13 cellular contexts compared by ENCODE assay signal in the genomic region with DNA sequence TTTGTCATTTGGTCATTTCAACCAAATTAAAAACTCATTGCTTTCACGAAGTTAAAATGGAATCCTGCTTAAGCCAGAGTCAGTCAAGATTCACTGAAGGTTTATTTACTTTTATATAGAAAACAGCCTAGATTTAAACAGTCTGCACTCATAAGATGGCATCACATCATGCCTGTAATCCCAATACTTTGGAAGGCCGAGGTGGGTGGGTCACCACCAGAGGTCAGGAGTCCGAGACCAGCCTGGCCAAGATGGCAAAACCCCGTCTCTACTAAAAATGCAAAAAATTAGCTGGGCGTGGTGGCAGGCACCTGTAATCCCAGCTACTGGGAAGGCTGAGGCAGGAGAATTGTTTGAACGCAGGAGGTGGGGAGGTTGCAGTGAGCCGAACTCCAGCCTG. TPM values are rescaled to one million over a fixed set of nuclear protein-coding genes. Genes with fewer than 3 reads are reported as not detected.
A peak's percentile ranks its signal among the peaks of the same experiment; 100 is the strongest.
DNase-seq lines count a peak whose midpoint lies in the region; ATAC-seq, FAIRE-seq and TF ChIP-seq lines count a peak whose summit lies in the region.
"Not testable (repeated sequence)": the region's sequence is repeated elsewhere in the genome, so short reads cannot be mapped to it uniquely, and the experiment has no call there.
"Had no signal": no experiment of that assay in that cellular context is flagged by ENCODE, and none has a peak within 500 bp of the region (broad histone marks: within the 10 kb centered on the region; RNA-seq: fewer than 3 reads in every experiment).

No MANE protein-coding gene starts in this region.

- not testable (repeated sequence) for H2AK5ac ChIP-seq in H9 (ENCODE audit: insufficient read length, low read length); H1 (ENCODE audit: low read depth, low read length)

- H3K27me3 Mint-ChIP-seq in H9 (ENCODE audit: low read depth); neural progenitor cell (ENCODE audit: insufficient read depth, low read depth): not testable (repeated sequence)

- H3K4me3 ChIP-seq in H1 (ENCODE audit: extremely low read depth in 1 of 4, insufficient read depth in 2 of 4, low read depth in 3 of 4, low read length in 4 of 4); neural progenitor cell; psoas muscle; vagina: not testable (repeated sequence)

- H2BK5ac ChIP-seq in H9 (ENCODE audit: insufficient read length, low read length); H1 (ENCODE audit: low read depth, low read length): not testable (repeated sequence)

- H4K20me1 ChIP-seq in H9 (ENCODE audit: control insufficient read depth, insufficient read depth, insufficient read length); H1 (replicated peaks in 1 of 2; ENCODE audit: control insufficient read depth in 1 of 2, insufficient read depth in 2 of 2, low read length in 2 of 2); neural progenitor cell (ENCODE audit: low read depth): not testable (repeated sequence)

- FAIRE-seq in H1 (lab: Jason Lieb, UNC), result not testable (repeated sequence)

- not testable (repeated sequence) for TF ChIP-seq POLR2A in H1 (IDR thresholded peaks at IDR 0.05; ENCODE audit: control extremely low read depth in 1 of 2, low read depth in 2 of 2, low read length in 2 of 2); vagina (IDR thresholded peaks at IDR 0.05)

- not testable (repeated sequence) for H4K8ac ChIP-seq in H9 (replicated peaks; ENCODE audit: insufficient read length, low read depth, low read length); H1 (ENCODE audit: extremely low read depth, insufficient read depth, low read length)

- intact Hi-C loops in psoas muscle (cut with DNase I); vagina (cut with DNase I): not testable (repeated sequence)

- H3F3A ChIP-seq in neural progenitor cell (ENCODE audit: low read depth), result not testable (repeated sequence)

- H3K27ac ChIP-seq in H9 (ENCODE audit: insufficient read length, low read depth, low read length); H1 (ENCODE audit: low read depth, low read length); neural progenitor cell: not testable (repeated sequence)
- peak overlapping the region; percentile 9 for H3K27ac ChIP-seq in psoas muscle
- peak overlapping the region; percentile 33 for H3K27ac ChIP-seq in vagina

- H3K14ac ChIP-seq in H9 (ENCODE audit: insufficient read depth, low read length); H1 (ENCODE audit: insufficient read length): not testable (repeated sequence)

- H3K4ac ChIP-seq in H9 (ENCODE audit: low read depth, low read length); H1 (replicated peaks; ENCODE audit: insufficient read length, low read depth, low read length): not testable (repeated sequence)

- not testable (repeated sequence) for H2BK12ac ChIP-seq in H9 (ENCODE audit: insufficient read length, low read depth, low read length); H1 (ENCODE audit: low read depth, low read length)

- H3T11ph ChIP-seq in H9 (ENCODE audit: low read length), result not testable (repeated sequence)

- not testable (repeated sequence) for H2BK120ac ChIP-seq in H9 (ENCODE audit: low read depth, low read length, poor library complexity, severe bottlenecking); H1 (replicated peaks; ENCODE audit: low read depth, low read length)

- H4K91ac ChIP-seq in H9 (ENCODE audit: insufficient read length, low read depth, low read length); H1 (replicated peaks; ENCODE audit: insufficient read length, low read length): not testable (repeated sequence)

- H3K23ac ChIP-seq in H9 (ENCODE audit: insufficient read length, low read depth, low read length); H1 (ENCODE audit: insufficient read length): not testable (repeated sequence)

- not testable (repeated sequence) for H3K4me1 Mint-ChIP-seq in H9, neural progenitor cell

- H3K27me3 ChIP-seq in H9 (ENCODE audit: insufficient read depth, low read length); H1 (replicated peaks in 1 of 4; ENCODE audit: control insufficient read depth in 3 of 4, extremely low read depth in 1 of 4, insufficient read depth in 3 of 4, low read length in 3 of 4); neural progenitor cell; psoas muscle (ENCODE audit: insufficient read depth in 3 of 3, low read length in 2 of 3); vagina: not testable (repeated sequence)

- DNase-seq in H9; H1 (ENCODE audit: low read depth in 1 of 2, low spot score in 2 of 2); psoas muscle; vagina (ENCODE audit: extremely low spot score in 2 of 2): not testable (repeated sequence)
- DNase-seq in neural progenitor cell (ENCODE audit: low spot score), result peak; percentile 8

- not testable (repeated sequence) for H3K4me2 ChIP-seq in H9 (ENCODE audit: insufficient read depth, insufficient read length, low read length); H1 (ENCODE audit: insufficient read depth in 1 of 2, low read depth in 2 of 2, low read length in 2 of 2); neural progenitor cell

- peak overlapping the region in 1 of 3 experiments; percentile 93; a peak in 1 of 7 replicates for H3K27ac Mint-ChIP-seq in H9
- H3K27ac Mint-ChIP-seq in neural progenitor cell, result not testable (repeated sequence)

- not testable (repeated sequence) for H3K56ac ChIP-seq in H9 (ENCODE audit: insufficient read length, low read depth, low read length); H1 (replicated peaks; ENCODE audit: insufficient read length, low read depth, low read length)

- not testable (repeated sequence) for H3K79me1 ChIP-seq in H9 (ENCODE audit: insufficient read depth, low read depth, low read length, poor library complexity, severe bottlenecking); H1 (ENCODE audit: low read depth, low read length)

- not testable (repeated sequence) for TF ChIP-seq EP300 in H1 (IDR thresholded peaks at IDR 0.05; ENCODE audit: borderline replicate concordance in 1 of 2, low read depth in 2 of 2, low read length in 2 of 2)

- TF ChIP-seq CTCF in H9 (conservative IDR thresholded peaks at IDR 0.05), result peak; percentile 45
- TF ChIP-seq CTCF in H1 (IDR thresholded peaks at IDR 0.05; ENCODE audit: control extremely low read depth in 1 of 3, insufficient read depth in 1 of 3, low read depth in 1 of 3, low read length in 3 of 3), result peak in 1 of 3 experiments; percentile 15; a peak in 1 of 4 replicates
- peak; percentile 17 for TF ChIP-seq CTCF in neural progenitor cell (IDR thresholded peaks at IDR 0.05)
- not testable (repeated sequence) for TF ChIP-seq CTCF in psoas muscle (IDR thresholded peaks at IDR 0.05); vagina (IDR thresholded peaks at IDR 0.05)

- not testable (repeated sequence) for ATAC-seq in psoas muscle

- H3K4me3 Mint-ChIP-seq in H9, neural progenitor cell: not testable (repeated sequence)

- CTCF ChIA-PET in H1 (lab: Charles Lee; ENCODE audit: partially characterized antibody), result interaction anchor here (0.7 to 1.5 kb wide), 8 partner anchors 20 to 312 kb away, joined by 3 to 4 read pairs (median 3); no protein-coding TSS in a partner anchor

- H2BK20ac ChIP-seq in H9 (ENCODE audit: low read depth, low read length, poor library complexity, severe bottlenecking); H1 (ENCODE audit: low read length): not testable (repeated sequence)

- H2AFZ ChIP-seq in H9 (ENCODE audit: low read length); H1 (ENCODE audit: low read length); neural progenitor cell (replicated peaks): not testable (repeated sequence)

- H3K9ac ChIP-seq in H9 (ENCODE audit: extremely low read depth, insufficient read length, low read length); H1 (replicated peaks in 1 of 4; ENCODE audit: extremely low read depth in 1 of 4, low read depth in 3 of 4, low read length in 3 of 4); neural progenitor cell: not testable (repeated sequence)

- H2BK15ac ChIP-seq in H9 (ENCODE audit: low read depth, low read length); H1 (ENCODE audit: low read length): not testable (repeated sequence)

- not testable (repeated sequence) for H4K5ac ChIP-seq in H9 (ENCODE audit: insufficient read length, low read depth, low read length); H1 (ENCODE audit: insufficient read length, low read depth, low read length)

- H3K36me3 Mint-ChIP-seq in H9 (ENCODE audit: insufficient read depth in 1 of 3, low read depth in 3 of 3); neural progenitor cell: not testable (repeated sequence)

- peaks cover 0 to 20% (median 3%) of the 10 kb centered on the region in 4 experiments; a peak in 4 of 8 replicates for H3K36me3 ChIP-seq in H1 (ENCODE audit: control insufficient read depth in 2 of 4, insufficient read depth in 4 of 4, low read length in 3 of 4)
- not testable (repeated sequence) for H3K36me3 ChIP-seq in neural progenitor cell
- H3K36me3 ChIP-seq in psoas muscle (ENCODE audit: insufficient read depth in 1 of 2, low read depth in 1 of 2), result peaks cover 0 to 12% of the 10 kb centered on the region in 2 donors
- peaks cover 0 to 13% of the 10 kb centered on the region in 2 donors for H3K36me3 ChIP-seq in vagina

- POLR2A ChIA-PET in H1 (lab: Charles Lee; ENCODE audit: partially characterized antibody), result not testable (repeated sequence)

- not testable (repeated sequence) for H3K9me3 ChIP-seq in H9 (ENCODE audit: control insufficient read depth, low read depth, low read length); H1 (ENCODE audit: insufficient read depth in 2 of 2, low read depth in 1 of 2, low read length in 1 of 2); neural progenitor cell (ENCODE audit: low read depth); psoas muscle; vagina

- H3K18ac ChIP-seq in H9 (ENCODE audit: insufficient read length, low read depth, low read length); H1 (ENCODE audit: extremely low read depth, low read length): not testable (repeated sequence)

- H3K9me3 Mint-ChIP-seq in H9, neural progenitor cell: not testable (repeated sequence)

- TF ChIP-seq RAD21 in H1 (IDR thresholded peaks at IDR 0.05 in 1 of 2, conservative IDR thresholded peaks at IDR 0.05 in 1 of 2; ENCODE audit: low read depth in 2 of 2, low read length in 2 of 2), result 0 out of 4 replicates have a peak, but pooled peaks have one; percentile 3 to 8

- H3K23me2 ChIP-seq in H9 (ENCODE audit: insufficient read length, low read depth, low read length, poor library complexity, severe bottlenecking); H1 (ENCODE audit: low read depth, low read length): not testable (repeated sequence)

- not testable (repeated sequence) for H3K79me2 ChIP-seq in H9 (ENCODE audit: insufficient read depth, low read length); H1 (ENCODE audit: control insufficient read depth in 1 of 2, insufficient read depth in 2 of 2, low read length in 2 of 2); neural progenitor cell (ENCODE audit: low read depth)

- no CpG with 5 or more reads among the region's 7 CpGs for WGBS in H9 (ENCODE audit: extremely low coverage, insufficient read length, low lambda C conversion rate)
- 94% methylated on average over 7 of the region's 7 CpGs; no CpG with 5 or more reads in 1 of the 2 experiments for WGBS in H1 (ENCODE audit: extremely low coverage in 1 of 2, insufficient coverage in 1 of 2, insufficient read length in 1 of 2, insufficient replicate concordance in 2 of 2, low coverage in 1 of 2, low lambda C conversion rate in 2 of 2, missing lambda C conversion rate in 1 of 2), 2 experiments
- 80 to 90% (median 80%) methylated on average over 7 of the region's 7 CpGs for WGBS in psoas muscle, 3 donors

- not testable (repeated sequence) for H3K4me1 ChIP-seq in H9 (ENCODE audit: insufficient read depth, low read length); H1 (replicated peaks in 1 of 4; ENCODE audit: control insufficient read depth in 3 of 4, insufficient read depth in 4 of 4, low read length in 3 of 4); neural progenitor cell; psoas muscle
- peaks cover 14% of the 10 kb centered on the region for H3K4me1 ChIP-seq in vagina

RNA-seq across cellular contexts. Expression of gene MRLN, which starts 33.8 kb away (rescaled TPM):
- not detected in 2 replicates for total RNA-seq in H9 (2021)
- total RNA-seq in H1 (2021; fragmentation: NEBNext Ultra II Directional; extraction: Animal tissue kit (Norgen Biotek cat#: 25700)), result not detected in 2 replicates
- 0.21 TPM in 1 of 2 replicates, not detected in the other for polyA plus RNA-seq in H1 (2011; rRNA removed)
- polyA plus RNA-seq in H1 (2011; cell fraction: cytosol; rRNA removed), result not detected
- polyA plus RNA-seq in H1 (2011; cell fraction: nucleus; rRNA removed), result 0.21 TPM
- 0.29 TPM in 1 of 4 replicates, not detected in the others for polyA plus RNA-seq in H1 (2012, experiment 1 of 2)
- 0.59 TPM for polyA plus RNA-seq in H1 (2012, experiment 2 of 2)
- polyA plus RNA-seq in H1 (2013, experiment 1 of 2), result 0.28 TPM
- polyA plus RNA-seq in H1 (2013, experiment 2 of 2), result not detected
- polyA minus RNA-seq in H1 (2011; rRNA and poly(A)+ RNA removed), result not detected in 2 replicates
- not detected for polyA minus RNA-seq in H1 (2011; cell fraction: cytosol; rRNA and poly(A)+ RNA removed)
- polyA minus RNA-seq in H1 (2011; cell fraction: nucleus; rRNA and poly(A)+ RNA removed), result not detected
- total RNA-seq in neural progenitor cell (ENCODE audit: low replicate concordance), result not detected in 2 replicates
- 100 to 1,000 TPM in 2 of 4 donors, 10 to 100 TPM in 2; 82.0 to 219 (median 103) TPM for total RNA-seq in psoas muscle
- polyA plus RNA-seq in psoas muscle, result 100 to 1,000 TPM in 2 of 3 donors, 10 to 100 TPM in 1; 15.1 to 738 (median 297) TPM
- not detected for total RNA-seq in vagina
- total RNA-seq: A673; CD4-positive, alpha-beta memory T cell; CD4-positive, CD25-positive, alpha-beta regulatory T cell; CD8-positive, alpha-beta memory T cell; G401; GM12878 had no signal
- polyA plus RNA-seq: AG04450; CD14-positive monocyte; CD4-positive, alpha-beta memory T cell; CD4-positive, CD25-positive, alpha-beta regulatory T cell; CD8-positive, alpha-beta memory T cell had no signal

Comparison
In these comparisons a context has a peak if more than half of its experiments do, and no peak if none do; other contexts are left out.
1. RNA of gene MRLN, which starts 33.8 kb away (total RNA-seq): 82.0 to 219 TPM in psoas muscle; not detected in H9, not detected in H1, not detected in neural progenitor cell and not detected in vagina (single experiment); every median in the first group is over 10 times any median in the second.